10 cellular contexts compared by ENCODE assay signal in the genomic region with DNA sequence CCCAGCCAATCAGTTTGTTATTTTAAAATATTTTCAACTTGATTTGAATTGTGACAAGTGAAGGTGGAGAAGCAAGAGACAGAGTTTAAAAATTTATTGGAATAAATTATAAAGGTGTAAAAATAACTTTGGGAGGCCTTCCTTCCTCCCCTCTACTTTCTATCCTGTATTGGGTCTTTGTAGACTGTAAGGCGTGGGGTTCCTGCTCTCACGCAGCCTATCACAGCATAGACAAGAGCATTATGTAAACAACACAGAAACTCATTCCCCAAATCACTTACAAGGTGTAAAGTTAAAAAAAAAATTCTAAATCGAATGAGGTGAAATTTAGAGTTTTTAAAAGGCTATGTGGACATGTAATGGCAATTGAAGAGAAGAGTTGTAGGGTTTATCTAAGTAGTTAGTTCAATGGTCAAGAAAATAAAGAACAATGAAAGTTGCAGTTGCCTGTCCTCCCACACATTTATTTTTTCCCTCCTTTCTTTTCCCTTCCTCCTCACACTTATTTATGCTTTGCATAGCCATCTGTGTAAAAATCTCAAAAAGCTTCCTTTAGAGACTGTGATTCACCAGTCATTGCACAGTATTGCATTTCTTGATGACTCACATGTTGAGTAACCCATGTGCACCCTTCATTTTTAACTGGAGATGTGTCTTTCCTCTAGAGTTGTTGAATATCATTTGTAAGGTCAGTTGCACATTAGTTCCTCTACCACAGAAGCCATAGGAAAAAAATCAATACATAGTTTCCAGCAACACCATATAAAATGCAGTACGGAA.
A peak's percentile ranks its signal among the peaks of the same experiment; 100 is the strongest.
DNase-seq lines count a peak whose midpoint lies in the region; ATAC-seq and TF ChIP-seq lines count a peak whose summit lies in the region.
"Had no signal": no experiment of that assay in that cellular context is flagged by ENCODE, and none has a peak within 500 bp of the region (broad histone marks: within the 10 kb centered on the region; RNA-seq: fewer than 3 reads in every experiment).

No MANE protein-coding gene starts in this region.

- no peak overlapping the region for H3K27ac Mint-ChIP-seq in activated naive CD8-positive, alpha-beta T cell treated with anti-CD3 and anti-CD28 coated beads, Interleukin-2, amount 10 ng/mL, durations not matched to agents 7 days and 5 days
- H3K27ac Mint-ChIP-seq: dendritic cell treated with granulocyte-macrophage colony-stimulating factor and Interleukin-4, amounts not matched to agents 40 ng/mL and 50 ng/mL, for 4 days had no signal

- H3K4ac ChIP-seq in mesendoderm (ENCODE audit: low read depth, low read length) = no peak overlapping the region

- peaks cover 18% of the 10 kb centered on the region for H3K4me1 Mint-ChIP-seq in activated naive CD8-positive, alpha-beta T cell treated with anti-CD3 and anti-CD28 coated beads, Interleukin-2, amount 10 ng/mL, durations not matched to agents 7 days and 5 days

- no peak overlapping the region for H3K4me2 ChIP-seq in mesendoderm (ENCODE audit: low read length)

- H3K79me1 ChIP-seq in mesendoderm (ENCODE audit: low read length) = no peaks in the 10 kb centered on the region

- H2BK120ac ChIP-seq in mesendoderm (ENCODE audit: low read depth, low read length) = no peak overlapping the region

- H3K79me2 ChIP-seq in mesendoderm (ENCODE audit: control insufficient read depth, insufficient read depth, low read length) = no peaks in the 10 kb centered on the region

- ATAC-seq in activated naive CD8-positive, alpha-beta T cell treated with anti-CD3 and anti-CD28 coated beads, Interleukin-2, amount 10 ng/mL, durations not matched to agents 7 days and 5 days (ENCODE audit: low read depth) = peak; percentile 39

- TF ChIP-seq CTCF in coronary artery (IDR thresholded peaks at IDR 0.05) = no peak
- no peak for TF ChIP-seq CTCF in vagina (IDR thresholded peaks at IDR 0.05)

- H3K36me3 Mint-ChIP-seq in activated naive CD8-positive, alpha-beta T cell treated with anti-CD3 and anti-CD28 coated beads, Interleukin-2, amount 10 ng/mL, durations not matched to agents 7 days and 5 days = peaks cover 49% of the 10 kb centered on the region

- 100% methylated on average over 1 of the region's 4 CpGs for WGBS in mesendoderm (ENCODE audit: extremely low coverage, insufficient coverage, low lambda C conversion rate)

- no peak overlapping the region for H2BK5ac ChIP-seq in mesendoderm (ENCODE audit: low read length)

- H3K9me3 Mint-ChIP-seq in activated naive CD8-positive, alpha-beta T cell treated with anti-CD3 and anti-CD28 coated beads, Interleukin-2, amount 10 ng/mL, durations not matched to agents 7 days and 5 days = no peaks in the 10 kb centered on the region

- H2BK15ac ChIP-seq in mesendoderm (replicated peaks; ENCODE audit: low read depth) = no peak overlapping the region

- in situ Hi-C loops in KBM-7 (cut with MboI; ENCODE audit: low pct_unique_long_range_greater_than_20kb, low sequenced_read_pairs) = no loop called here

- H3K4me3 Mint-ChIP-seq in activated naive CD8-positive, alpha-beta T cell treated with anti-CD3 and anti-CD28 coated beads, Interleukin-2, amount 10 ng/mL, durations not matched to agents 7 days and 5 days = no peak overlapping the region
- H3K4me3 Mint-ChIP-seq: dendritic cell treated with granulocyte-macrophage colony-stimulating factor and Interleukin-4, amounts not matched to agents 40 ng/mL and 50 ng/mL, for 4 days had no signal

- no peaks in the 10 kb centered on the region for H3K27me3 Mint-ChIP-seq in activated naive CD8-positive, alpha-beta T cell treated with anti-CD3 and anti-CD28 coated beads, Interleukin-2, amount 10 ng/mL, durations not matched to agents 7 days and 5 days
- H3K27me3 Mint-ChIP-seq: dendritic cell treated with granulocyte-macrophage colony-stimulating factor and Interleukin-4, amounts not matched to agents 40 ng/mL and 50 ng/mL, for 4 days had no signal

- no peak overlapping the region for H2AK5ac ChIP-seq in mesendoderm (ENCODE audit: low read length)

- POLR2A ChIA-PET in activated naive CD8-positive, alpha-beta T cell treated with anti-CD3 and anti-CD28 coated beads, Interleukin-2, amount 10 ng/mL, durations not matched to agents 7 days and 5 days (lab: Charles Lee) = no interaction called here

- no peak for TF ChIP-seq POLR2A in vagina (IDR thresholded peaks at IDR 0.05)

- H3K4me3 ChIP-seq in mesendoderm (ENCODE audit: low read length) (no peak overlapping the region), coronary artery (no peak overlapping the region), vagina (no peak overlapping the region)

- no peak overlapping the region for H4K5ac ChIP-seq in mesendoderm (ENCODE audit: low read length)

- H3K27ac ChIP-seq in mesendoderm (ENCODE audit: low read depth, low read length) (no peak overlapping the region), coronary artery (no peak overlapping the region), vagina (no peak overlapping the region)

- H3K56ac ChIP-seq in mesendoderm (ENCODE audit: low read length) = no peak overlapping the region

- H3K36me3 ChIP-seq in mesendoderm (ENCODE audit: control insufficient read depth, insufficient read depth, low read length) = no peaks in the 10 kb centered on the region
- no peaks in the 10 kb centered on the region for H3K36me3 ChIP-seq in vagina

- no peaks in the 10 kb centered on the region for H3K9me3 ChIP-seq in vagina

- intact Hi-C loops in vagina (cut with DNase I) = no loop called here

- no peak overlapping the region for H4K8ac ChIP-seq in mesendoderm (ENCODE audit: low read depth, low read length)

- H3K23ac ChIP-seq in mesendoderm (ENCODE audit: low read length) = no peak overlapping the region

- H3K9ac ChIP-seq in mesendoderm (ENCODE audit: low read length) = no peak overlapping the region

- DNase-seq in COLO829 (ENCODE audit: low spot score) = peak; percentile 67
- DNase-seq in KBM-7 = peak; percentile 76
- DNase-seq in activated naive CD8-positive, alpha-beta T cell treated with anti-CD3 and anti-CD28 coated beads, Interleukin-2, amount 10 ng/mL, durations not matched to agents 7 days and 5 days = no peak
- peak; percentile 16 for DNase-seq in mesendoderm
- no peak for DNase-seq in coronary artery (ENCODE audit: low spot score)
- no peak for DNase-seq in DMS79 treated with DMSO at 0.1 percent for 48 hours (lab: John Stamatoyannopoulos, UW)
- no peak for DNase-seq in NCI-H510A treated with DMSO at 0.1 percent for 48 hours (lab: John Stamatoyannopoulos, UW)
- DNase-seq in vagina (ENCODE audit: extremely low spot score in 2 of 2) = no peak
- DNase-seq: stimulated activated CD4-positive, alpha-beta T cell treated with anti-CD3 and anti-CD28 coated beads, Interleukin-12 subunit alpha, Interleukin-12 subunit beta, amount 100 ng/mL, for 4 hours had no signal

- no peaks in the 10 kb centered on the region for H3K4me1 ChIP-seq in mesendoderm (ENCODE audit: control insufficient read depth, low read depth, low read length)
- H3K4me1 ChIP-seq in vagina = no peaks in the 10 kb centered on the region

- no peaks in the 10 kb centered on the region for H3K27me3 ChIP-seq in mesendoderm (ENCODE audit: insufficient read depth, low read length, poor library complexity)
- H3K27me3 ChIP-seq in vagina = no peaks in the 10 kb centered on the region

- H3K18ac ChIP-seq in mesendoderm (ENCODE audit: low read length) = no peak overlapping the region

Comparison
In these comparisons a context has a peak if more than half of its experiments do, and no peak if none do; other contexts are left out.
1. DNase-seq: peak in COLO829 (single experiment), KBM-7 (single experiment) and mesendoderm (single experiment); none in activated naive CD8-positive, alpha-beta T cell treated with anti-CD3 and anti-CD28 coated beads, Interleukin-2, amount 10 ng/mL, durations not matched to agents 7 days and 5 days (single experiment), coronary artery (single experiment), DMS79 treated with DMSO at 0.1 percent for 48 hours (single experiment), NCI-H510A treated with DMSO at 0.1 percent for 48 hours (single experiment) and vagina (0 of 2).